ENCODE assay signal across 1 cellular context in genomic region chr3:28172748-28173147, GRCh38.
TF ChIP-seq lines count a peak whose summit lies in the region.

No MANE protein-coding gene starts in this region.

TF ChIP-seq in WTC11, 78 proteins besides CTCF, POLR2A, EP300 and RAD21 (continued from another document):
- TF ChIP-seq SMAD3 (CRISPR knock-in tag; IDR thresholded peaks at IDR 0.05; ENCODE audit: borderline replicate concordance) (no peak), SMAD4 (CRISPR knock-in tag; IDR thresholded peaks at IDR 0.05) (no peak), AR (CRISPR knock-in tag; IDR thresholded peaks at IDR 0.05) (no peak), ETV6 (CRISPR knock-in tag; IDR thresholded peaks at IDR 0.05) (no peak), ZNF532 (CRISPR knock-in tag; IDR thresholded peaks at IDR 0.05; ENCODE audit: borderline replicate concordance) (no peak), ZNF396 (CRISPR knock-in tag; IDR thresholded peaks at IDR 0.05; ENCODE audit: borderline replicate concordance) (no peak), TEAD1 (CRISPR knock-in tag; IDR thresholded peaks at IDR 0.05) (no peak)
TF ChIP-seq in WTC11: peak in this region for 0.
